8 cellular contexts compared by ENCODE assay signal in the genomic region with DNA sequence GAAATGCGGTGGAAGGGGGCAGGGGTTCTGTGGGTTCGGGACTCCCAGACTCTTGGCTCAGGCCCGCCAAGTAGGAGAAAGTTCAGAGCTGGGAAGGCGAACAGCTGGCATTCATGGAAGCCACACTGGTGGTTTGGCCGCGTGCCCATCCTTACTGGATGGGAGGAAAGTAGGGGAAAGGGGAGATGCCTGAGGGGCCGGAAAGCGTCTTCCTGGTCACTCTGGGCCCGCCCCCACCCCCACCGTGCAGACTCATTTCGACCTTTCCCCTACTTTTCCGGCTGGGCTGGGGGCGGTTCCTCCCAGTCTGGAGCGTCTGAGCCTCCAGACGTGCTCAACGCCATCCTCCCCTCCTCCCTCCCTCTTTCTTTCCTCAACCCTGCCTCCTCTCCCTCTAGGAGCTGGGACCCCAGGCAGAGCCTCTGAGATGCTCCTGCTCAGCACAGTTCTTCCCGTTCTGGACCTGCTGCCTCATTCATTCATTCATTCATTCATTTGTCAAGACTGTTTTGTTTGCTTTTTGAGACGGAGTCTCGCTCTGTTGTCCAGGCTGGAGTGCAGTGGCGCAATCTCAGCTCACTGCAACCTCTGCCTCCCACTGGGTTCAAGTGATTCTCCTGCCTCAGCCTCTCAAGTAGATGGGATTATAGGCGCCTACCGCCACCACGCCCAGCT. TPM values are rescaled to one million over a fixed set of nuclear protein-coding genes. Genes with fewer than 3 reads are reported as not detected.
DNase-seq lines count a peak whose midpoint lies in the region; ATAC-seq and TF ChIP-seq lines count a peak whose summit lies in the region.

No MANE protein-coding gene starts in this region.

- H3K36me3 ChIP-seq in liver (ENCODE audit: control insufficient read depth in 4 of 4, insufficient read depth in 3 of 4, low read depth in 1 of 4, low read length in 3 of 4) (peaks cover 0 to 12% (median 3%) of the 10 kb centered on the region in 4 donors), tibial artery (peaks cover 0 to 18% (median 11%) of the 10 kb centered on the region in 3 donors)

- peak overlapping the region; percentile 78 to 85 for H3K27ac ChIP-seq in liver (ENCODE audit: low read depth in 1 of 2, low read length in 2 of 2)
- peak overlapping the region in 1 of 2 donors; percentile 35 for H3K27ac ChIP-seq in tibial artery

- H3K9me3 ChIP-seq in liver (ENCODE audit: control insufficient read depth in 4 of 4, low read length in 3 of 4) = no peaks in the 10 kb centered on the region
- no peaks in the 10 kb centered on the region for H3K9me3 ChIP-seq in tibial artery

- DNase-seq in EL (peak; percentile 97), NCI-H446 (lab: John Stamatoyannopoulos, UW) (peak; percentile 55 to 89), dermis blood vessel endothelial cell (peak; percentile 85), tibial artery (peak; percentile 73 to 81)
- no peak for DNase-seq in activated naive CD4-positive, alpha-beta T cell treated with Interleukin-2 at 50 U/mL for 16 hours
- DNase-seq in activated naive CD4-positive, alpha-beta T cell (lab: John Stamatoyannopoulos, UW) = no peak

- no peak for TF ChIP-seq RAD21 in liver (IDR thresholded peaks at IDR 0.05)

- H3K9ac ChIP-seq in liver (ENCODE audit: low read depth in 1 of 2, low read length in 2 of 2) = no peak overlapping the region

- H3K4me1 ChIP-seq in liver (ENCODE audit: control insufficient read depth in 4 of 4, insufficient read depth in 4 of 4, low read length in 3 of 4) (peaks cover 15 to 63% (median 42%) of the 10 kb centered on the region in 4 donors), tibial artery (peaks cover 4 to 63% (median 38%) of the 10 kb centered on the region in 4 donors)

- H3K27me3 ChIP-seq in liver (ENCODE audit: control insufficient read depth in 4 of 4, insufficient read depth in 4 of 4, low read length in 3 of 4) = no peaks in the 10 kb centered on the region
- H3K27me3 ChIP-seq in tibial artery = no peaks in the 10 kb centered on the region

- H3K4me3 ChIP-seq in liver (ENCODE audit: low read depth in 1 of 3, low read length in 3 of 3) = peak overlapping the region in 1 of 3 donors; percentile 83
- peak overlapping the region in 1 of 2 donors; percentile 29 for H3K4me3 ChIP-seq in tibial artery

- no peak for ATAC-seq in GM18873 (IDR thresholded peaks at IDR 0.05; ENCODE audit: low FRiP score, unreplicated experiment)

- intact Hi-C loops in tibial artery (cut with DNase I; ENCODE audit: low total_unique reads) = no loop called here

- TF ChIP-seq CTCF in liver (IDR thresholded peaks at IDR 0.05; ENCODE audit: low read depth, low read length, missing input control) (no peak), tibial artery (IDR thresholded peaks at IDR 0.05) (no peak)

- 19% methylated on average over 23 of the region's 23 CpGs for WGBS in liver

TF ChIP-seq in liver, 16 proteins besides CTCF, POLR2A, EP300 and RAD21:
- TF ChIP-seq, protein P1, sequence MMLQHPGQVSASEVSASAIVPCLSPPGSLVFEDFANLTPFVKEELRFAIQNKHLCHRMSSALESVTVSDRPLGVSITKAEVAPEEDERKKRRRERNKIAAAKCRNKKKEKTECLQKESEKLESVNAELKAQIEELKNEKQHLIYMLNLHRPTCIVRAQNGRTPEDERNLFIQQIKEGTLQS (IDR thresholded peaks at IDR 0.05) = no peak
- TF ChIP-seq NR2F2 (IDR thresholded peaks at IDR 0.05) = peak; percentile 60
- peak in 1 of 2 donors; percentile 36 for TF ChIP-seq HNF4A (conservative IDR thresholded peaks at IDR 0.05)
- TF ChIP-seq, protein P2, sequence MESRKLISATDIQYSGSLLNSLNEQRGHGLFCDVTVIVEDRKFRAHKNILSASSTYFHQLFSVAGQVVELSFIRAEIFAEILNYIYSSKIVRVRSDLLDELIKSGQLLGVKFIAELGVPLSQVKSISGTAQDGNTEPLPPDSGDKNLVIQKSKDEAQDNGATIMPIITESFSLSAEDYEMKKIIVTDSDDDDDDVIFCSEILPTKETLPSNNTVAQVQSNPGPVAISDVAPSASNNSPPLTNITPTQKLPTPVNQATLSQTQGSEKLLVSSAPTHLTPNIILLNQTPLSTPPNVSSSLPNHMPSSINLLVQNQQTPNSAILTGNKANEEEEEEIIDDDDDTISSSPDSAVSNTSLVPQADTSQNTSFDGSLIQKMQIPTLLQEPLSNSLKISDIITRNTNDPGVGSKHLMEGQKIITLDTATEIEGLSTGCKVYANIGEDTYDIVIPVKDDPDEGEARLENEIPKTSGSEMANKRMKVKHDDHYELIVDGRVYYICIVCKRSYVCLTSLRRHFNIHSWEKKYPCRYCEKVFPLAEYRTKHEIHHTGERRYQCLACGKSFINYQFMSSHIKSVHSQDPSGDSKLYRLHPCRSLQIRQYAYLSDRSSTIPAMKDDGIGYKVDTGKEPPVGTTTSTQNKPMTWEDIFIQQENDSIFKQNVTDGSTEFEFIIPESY (IDR thresholded peaks at IDR 0.05) = no peak
- TF ChIP-seq FOXA1 (IDR thresholded peaks at IDR 0.05) = no peak
- peak; percentile 91 for TF ChIP-seq SP1 (IDR thresholded peaks at IDR 0.05)
- no peak for TF ChIP-seq FOXA2 (IDR thresholded peaks at IDR 0.05)
- TF ChIP-seq, protein P3, sequence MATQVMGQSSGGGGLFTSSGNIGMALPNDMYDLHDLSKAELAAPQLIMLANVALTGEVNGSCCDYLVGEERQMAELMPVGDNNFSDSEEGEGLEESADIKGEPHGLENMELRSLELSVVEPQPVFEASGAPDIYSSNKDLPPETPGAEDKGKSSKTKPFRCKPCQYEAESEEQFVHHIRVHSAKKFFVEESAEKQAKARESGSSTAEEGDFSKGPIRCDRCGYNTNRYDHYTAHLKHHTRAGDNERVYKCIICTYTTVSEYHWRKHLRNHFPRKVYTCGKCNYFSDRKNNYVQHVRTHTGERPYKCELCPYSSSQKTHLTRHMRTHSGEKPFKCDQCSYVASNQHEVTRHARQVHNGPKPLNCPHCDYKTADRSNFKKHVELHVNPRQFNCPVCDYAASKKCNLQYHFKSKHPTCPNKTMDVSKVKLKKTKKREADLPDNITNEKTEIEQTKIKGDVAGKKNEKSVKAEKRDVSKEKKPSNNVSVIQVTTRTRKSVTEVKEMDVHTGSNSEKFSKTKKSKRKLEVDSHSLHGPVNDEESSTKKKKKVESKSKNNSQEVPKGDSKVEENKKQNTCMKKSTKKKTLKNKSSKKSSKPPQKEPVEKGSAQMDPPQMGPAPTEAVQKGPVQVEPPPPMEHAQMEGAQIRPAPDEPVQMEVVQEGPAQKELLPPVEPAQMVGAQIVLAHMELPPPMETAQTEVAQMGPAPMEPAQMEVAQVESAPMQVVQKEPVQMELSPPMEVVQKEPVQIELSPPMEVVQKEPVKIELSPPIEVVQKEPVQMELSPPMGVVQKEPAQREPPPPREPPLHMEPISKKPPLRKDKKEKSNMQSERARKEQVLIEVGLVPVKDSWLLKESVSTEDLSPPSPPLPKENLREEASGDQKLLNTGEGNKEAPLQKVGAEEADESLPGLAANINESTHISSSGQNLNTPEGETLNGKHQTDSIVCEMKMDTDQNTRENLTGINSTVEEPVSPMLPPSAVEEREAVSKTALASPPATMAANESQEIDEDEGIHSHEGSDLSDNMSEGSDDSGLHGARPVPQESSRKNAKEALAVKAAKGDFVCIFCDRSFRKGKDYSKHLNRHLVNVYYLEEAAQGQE (IDR thresholded peaks at IDR 0.05) = peak; percentile 52
- TF ChIP-seq RXRA (IDR thresholded peaks at IDR 0.05) = peak; percentile 94
- TF ChIP-seq YY1 (IDR thresholded peaks at IDR 0.05) = peak; percentile 71
- peak in 1 of 2 donors; percentile 3 for TF ChIP-seq JUND (IDR thresholded peaks at IDR 0.05)
- TF ChIP-seq, protein P4, sequence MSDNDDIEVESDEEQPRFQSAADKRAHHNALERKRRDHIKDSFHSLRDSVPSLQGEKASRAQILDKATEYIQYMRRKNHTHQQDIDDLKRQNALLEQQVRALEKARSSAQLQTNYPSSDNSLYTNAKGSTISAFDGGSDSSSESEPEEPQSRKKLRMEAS (IDR thresholded peaks at IDR 0.05) = peak; percentile 34
- TF ChIP-seq GABPA (IDR thresholded peaks at IDR 0.05 in 1 of 2, conservative IDR thresholded peaks at IDR 0.05 in 1 of 2) = peak in 1 of 2 donors; percentile 14
- peak in 1 of 2 donors; percentile 51 for TF ChIP-seq EGR1 (IDR thresholded peaks at IDR 0.05; ENCODE audit: low read depth in 2 of 2)
- no peak for TF ChIP-seq TAF1 (conservative IDR thresholded peaks at IDR 0.05)
- no peak for TF ChIP-seq HNF4G (IDR thresholded peaks at IDR 0.05)

RNA-seq across cellular contexts. Expression of a gene that starts 3.5 kb away (rescaled TPM):
- total RNA-seq in dermis blood vessel endothelial cell (4.3 and 8.7 TPM in 2 replicates), liver (100 to 1,000 TPM in 1 of 2 donors, under 1 TPM in 1; 0.65 to 144 TPM)
- 100 to 1,000 TPM in 1 of 2 donors, 10 to 100 TPM in 1; 25.2 to 118 TPM for polyA plus RNA-seq in liver

RNA-seq across cellular contexts. Expression of a gene that starts 22.7 kb away (rescaled TPM):
- total RNA-seq in dermis blood vessel endothelial cell = 34.5 and 124 TPM in 2 replicates
- total RNA-seq in liver = 10 to 100 TPM; 31.9 to 91.2 TPM
- 10 to 100 TPM; 27.3 to 58.1 TPM for polyA plus RNA-seq in liver

RNA-seq across cellular contexts. Expression of a gene that starts 24.4 kb away (rescaled TPM):
- total RNA-seq in dermis blood vessel endothelial cell = 156 and 179 TPM in 2 replicates
- total RNA-seq in liver = 1 to 10 TPM; 3.3 to 4.5 TPM
- polyA plus RNA-seq in liver = 1 to 10 TPM in 1 of 2 donors, under 1 TPM in 1; 0.44 to 3.6 TPM

RNA-seq across cellular contexts. Expression of a gene that starts 45.6 kb away (rescaled TPM):
- total RNA-seq in dermis blood vessel endothelial cell = 165 and 247 TPM in 2 replicates
- total RNA-seq in liver = 10 to 100 TPM; 78.6 to 89.5 TPM
- 10 to 100 TPM; 21.6 to 39.1 TPM for polyA plus RNA-seq in liver

RNA-seq across cellular contexts. Expression of a gene that starts 46.2 kb away (rescaled TPM):
- 278 and 408 TPM in 2 replicates for total RNA-seq in dermis blood vessel endothelial cell
- total RNA-seq in liver = 100 to 1,000 TPM in 1 of 2 donors, 10 to 100 TPM in 1; 74.7 to 205 TPM
- polyA plus RNA-seq in liver = 100 to 1,000 TPM; 324 to 467 TPM

Comparison
In these comparisons a context has a peak if more than half of its experiments do, and no peak if none do; other contexts are left out.
1. DNase-seq: peak in EL (single experiment), NCI-H446 (2 of 2), dermis blood vessel endothelial cell (single experiment) and tibial artery (2 of 2); none in activated naive CD4-positive, alpha-beta T cell treated with Interleukin-2 at 50 U/mL for 16 hours (single experiment) and activated naive CD4-positive, alpha-beta T cell (0 of 4).
2. RNA of a gene that starts 24.4 kb away (total RNA-seq): 156 to 179 TPM in dermis blood vessel endothelial cell; 3.3 to 4.5 TPM in liver; every median in the first group is over 10 times any median in the second.